Comparison of ENCODE assay signal across 12 cellular contexts in the genomic region with DNA sequence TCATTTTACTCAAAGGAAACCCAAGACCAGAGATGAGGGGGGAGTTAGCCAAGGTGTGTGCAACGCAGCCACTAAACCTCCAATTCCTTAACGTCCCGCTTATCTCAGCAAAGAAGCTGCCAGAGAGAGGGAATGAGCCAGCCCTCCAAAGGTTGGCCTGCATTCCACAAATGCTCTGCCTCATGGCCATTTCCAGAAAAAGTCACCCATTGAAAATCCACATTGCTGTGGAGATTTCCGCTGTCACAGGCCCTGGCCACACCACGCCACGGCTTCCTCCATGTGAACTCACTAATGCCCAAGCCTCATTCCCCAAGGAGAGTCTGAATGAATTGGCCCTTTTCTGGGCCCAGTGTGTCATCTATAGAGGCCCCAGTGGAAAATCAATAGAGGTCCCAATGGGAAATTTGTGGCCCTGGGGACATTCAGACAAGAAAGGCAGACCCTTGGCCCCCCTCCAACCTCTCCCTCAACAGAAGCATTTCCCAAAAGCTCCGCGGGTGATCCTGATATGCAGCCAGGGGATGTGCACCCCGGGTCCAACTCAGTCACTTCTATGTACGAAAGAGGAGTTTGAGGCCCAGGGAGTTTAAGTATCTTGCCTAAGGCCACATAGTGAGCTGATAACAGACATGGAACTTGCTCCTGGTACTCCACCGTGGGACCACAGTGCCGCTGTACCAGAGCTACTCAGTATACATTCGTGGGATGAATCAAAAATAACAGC. TPM values are rescaled to one million over a fixed set of nuclear protein-coding genes. Genes with fewer than 3 reads are reported as not detected.
DNase-seq lines count a peak whose midpoint lies in the region; ATAC-seq, FAIRE-seq and TF ChIP-seq lines count a peak whose summit lies in the region.
"Had no signal": no experiment of that assay in that cellular context is flagged by ENCODE, and none has a peak within 500 bp of the region (broad histone marks: within the 10 kb centered on the region; RNA-seq: fewer than 3 reads in every experiment).

No MANE protein-coding gene starts in this region.

- no peak for TF ChIP-seq RAD21 in H1 (IDR thresholded peaks at IDR 0.05 in 1 of 2, conservative IDR thresholded peaks at IDR 0.05 in 1 of 2; ENCODE audit: low read depth in 2 of 2, low read length in 2 of 2)

- peak overlapping the region; percentile 70 to 74 for H3K4me2 ChIP-seq in H1 (ENCODE audit: insufficient read depth in 1 of 2, low read depth in 2 of 2, low read length in 2 of 2)

- H4K8ac ChIP-seq in H1 (ENCODE audit: extremely low read depth, insufficient read depth, low read length): no peak overlapping the region

- intact Hi-C loops in heart left ventricle (cut with DNase I): loop anchor here in 2 of 10 donors (5.0 kb wide), 2 partner anchors 35 to 65 kb away; no protein-coding TSS in a partner anchor
- intact Hi-C loops in Right ventricle myocardium superior (cut with DNase I): no loop called here

- H2BK20ac ChIP-seq in H1 (ENCODE audit: low read length): peak overlapping the region; percentile 91

- H2AFZ ChIP-seq in H1 (ENCODE audit: low read length): no peak overlapping the region

- peaks cover 61% of the 10 kb centered on the region for H3K4me1 Mint-ChIP-seq in mesothelial cell of epicardium

- no peak overlapping the region for H3K4ac ChIP-seq in H1 (replicated peaks; ENCODE audit: insufficient read length, low read depth, low read length)

- peak overlapping the region; percentile 100 for H3K27ac Mint-ChIP-seq in mesothelial cell of epicardium
- H3K27ac Mint-ChIP-seq: T-helper 17 cell had no signal

- no peak overlapping the region for H3K14ac ChIP-seq in H1 (ENCODE audit: insufficient read length)

- H3K4me3 Mint-ChIP-seq in mesothelial cell of epicardium: peak overlapping the region; percentile 56
- H3K4me3 Mint-ChIP-seq: T-helper 17 cell had no signal

- H3K9me3 ChIP-seq in heart left ventricle (no peaks in the 10 kb centered on the region), H1 (ENCODE audit: insufficient read depth in 2 of 2, low read depth in 1 of 2, low read length in 1 of 2) (no peaks in the 10 kb centered on the region)

- H3K27ac ChIP-seq in heart left ventricle (peak overlapping the region; percentile 85 to 99 (median 93)), H1 (ENCODE audit: low read depth, low read length) (peak overlapping the region; percentile 52; the same call in 1 of the 2 replicates)

- WGBS in heart left ventricle, 4 donors: 25 to 34% (median 30%) methylated on average over 12 to 13 of the region's 13 CpGs
- 83% methylated on average over 13 of the region's 13 CpGs; no CpG with 5 or more reads in 1 of the 2 experiments for WGBS in H1 (ENCODE audit: extremely low coverage in 1 of 2, insufficient coverage in 1 of 2, insufficient read length in 1 of 2, insufficient replicate concordance in 2 of 2, low coverage in 1 of 2, low lambda C conversion rate in 2 of 2, missing lambda C conversion rate in 1 of 2), 2 experiments

- peak overlapping the region; percentile 84 for H2BK15ac ChIP-seq in H1 (ENCODE audit: low read length)

- H3K27me3 ChIP-seq in heart left ventricle: no peaks in the 10 kb centered on the region
- H3K27me3 ChIP-seq in H1 (replicated peaks in 1 of 4; ENCODE audit: control insufficient read depth in 3 of 4, extremely low read depth in 1 of 4, insufficient read depth in 3 of 4, low read length in 3 of 4): no peaks in the 10 kb centered on the region

- peaks cover 5 to 57% (median 29%) of the 10 kb centered on the region in 9 donors for H3K36me3 ChIP-seq in heart left ventricle
- peaks cover 7 to 27% (median 19%) of the 10 kb centered on the region in 4 experiments for H3K36me3 ChIP-seq in H1 (ENCODE audit: control insufficient read depth in 2 of 4, insufficient read depth in 4 of 4, low read length in 3 of 4)

- POLR2A ChIA-PET in H1 (lab: Charles Lee; ENCODE audit: partially characterized antibody): interaction anchor here (0.8 to 6.1 kb wide), 16 partner anchors 9 to 74 kb away, joined by 3 to 52 read pairs (median 5); a partner anchor contains a TSS

- DNase-seq in heart left ventricle (peak in 2 of 5 donors; percentile 17 to 53), Right ventricle myocardium superior (no peak), H1 (ENCODE audit: low read depth in 1 of 2, low spot score in 2 of 2) (no peak), mesothelial cell of epicardium (ENCODE audit: low spot score in 2 of 2, unreplicated experiment in 2 of 2) (no peak), urothelium cell line (ENCODE audit: low spot score) (peak; percentile 53), SIG-M5 (lab: John Stamatoyannopoulos, UW) (no peak)
- DNase-seq in stimulated activated CD4-positive, alpha-beta T cell treated with anti-CD3 and anti-CD28 coated beads, Interleukin-12 subunit alpha, Interleukin-12 subunit beta, amount 100 ng/mL, for 4 hours: no peak
- no peak for DNase-seq in activated naive CD4-positive, alpha-beta T cell (lab: John Stamatoyannopoulos, UW)
- DNase-seq: activated naive CD4-positive, alpha-beta T cell treated with Interleukin-2 at 50 U/mL for 16 hours; NCI-H1436 treated with DMSO at 0.1 percent for 48 hours; T-helper 17 cell had no signal

- peak overlapping the region in 5 of 12 donors; percentile 39 to 52 (median 40) for H3K4me3 ChIP-seq in heart left ventricle
- peak overlapping the region in 2 of 4 experiments; percentile 21 to 49; a peak in 2 of 8 replicates for H3K4me3 ChIP-seq in H1 (ENCODE audit: extremely low read depth in 1 of 4, insufficient read depth in 2 of 4, low read depth in 3 of 4, low read length in 4 of 4)

- H3K23me2 ChIP-seq in H1 (ENCODE audit: low read depth, low read length): peaks cover 9% of the 10 kb centered on the region; the same call in 1 of the 2 replicates

- peaks cover 8 to 31% of the 10 kb centered on the region in 2 experiments for H4K20me1 ChIP-seq in H1 (replicated peaks in 1 of 2; ENCODE audit: control insufficient read depth in 1 of 2, insufficient read depth in 2 of 2, low read length in 2 of 2)

- peaks cover 22% of the 10 kb centered on the region; the same call in 1 of the 2 replicates for H3K79me1 ChIP-seq in H1 (ENCODE audit: low read depth, low read length)

- no peaks in the 10 kb centered on the region for H3K27me3 Mint-ChIP-seq in mesothelial cell of epicardium (ENCODE audit: low read depth)
- H3K27me3 Mint-ChIP-seq: T-helper 17 cell had no signal

- peak overlapping the region; percentile 95 for H3K18ac ChIP-seq in H1 (ENCODE audit: extremely low read depth, low read length)

- H4K5ac ChIP-seq in H1 (ENCODE audit: insufficient read length, low read depth, low read length): no peak overlapping the region

- H3K9me3 Mint-ChIP-seq in mesothelial cell of epicardium: no peaks in the 10 kb centered on the region

- no peak overlapping the region for H3K56ac ChIP-seq in H1 (replicated peaks; ENCODE audit: insufficient read length, low read depth, low read length)

- no peak for TF ChIP-seq CTCF in heart left ventricle (IDR thresholded peaks at IDR 0.05)
- TF ChIP-seq CTCF in H1 (IDR thresholded peaks at IDR 0.05; ENCODE audit: control extremely low read depth in 1 of 3, insufficient read depth in 1 of 3, low read depth in 1 of 3, low read length in 3 of 3): no peak
- no peak for TF ChIP-seq CTCF in mesothelial cell of epicardium (IDR thresholded peaks at IDR 0.05; ENCODE audit: unreplicated experiment)

- peaks cover 21% of the 10 kb centered on the region for H3K36me3 Mint-ChIP-seq in mesothelial cell of epicardium

- peaks cover 24 to 89% (median 77%) of the 10 kb centered on the region in 12 donors for H3K4me1 ChIP-seq in heart left ventricle
- H3K4me1 ChIP-seq in H1 (replicated peaks in 1 of 4; ENCODE audit: control insufficient read depth in 3 of 4, insufficient read depth in 4 of 4, low read length in 3 of 4): peaks cover 18 to 50% (median 36%) of the 10 kb centered on the region in 4 experiments

- peak overlapping the region; percentile 85 for H2AK5ac ChIP-seq in H1 (ENCODE audit: low read depth, low read length)

- no peak overlapping the region for H3K23ac ChIP-seq in H1 (ENCODE audit: insufficient read length)

- peak overlapping the region; percentile 7 for H4K91ac ChIP-seq in H1 (replicated peaks; ENCODE audit: insufficient read length, low read length)

- H3K9ac ChIP-seq in H1 (replicated peaks in 1 of 4; ENCODE audit: extremely low read depth in 1 of 4, low read depth in 3 of 4, low read length in 3 of 4): peak overlapping the region in 2 of 4 experiments; percentile 35 to 37; a peak in 3 of 7 replicates

- FAIRE-seq in H1 (lab: Jason Lieb, UNC) (no peak), urothelium cell line (lab: Jason Lieb, UNC) (no peak)
- FAIRE-seq: A204.1 had no signal

- ATAC-seq in heart left ventricle (no peak), Right ventricle myocardium superior (ENCODE audit: poor library complexity) (no peak)
- ATAC-seq: T-helper 17 cell had no signal

- TF ChIP-seq POLR2A in heart left ventricle (IDR thresholded peaks at IDR 0.05): no peak
- no peak for TF ChIP-seq POLR2A in H1 (IDR thresholded peaks at IDR 0.05; ENCODE audit: control extremely low read depth in 1 of 2, low read depth in 2 of 2, low read length in 2 of 2)

- CTCF ChIA-PET in H1 (lab: Charles Lee; ENCODE audit: partially characterized antibody): interaction anchor here (0.6 to 14.5 kb wide), 11 partner anchors 23 to 344 kb away, joined by 3 to 202 read pairs (median 5); no protein-coding TSS in a partner anchor

- H2BK5ac ChIP-seq in H1 (ENCODE audit: low read depth, low read length): peak overlapping the region; percentile 86

- H3K79me2 ChIP-seq in H1 (ENCODE audit: control insufficient read depth in 1 of 2, insufficient read depth in 2 of 2, low read length in 2 of 2): peaks cover 4 to 80% of the 10 kb centered on the region in 2 experiments; a peak in 3 of 4 replicates

- TF ChIP-seq EP300 in H1 (IDR thresholded peaks at IDR 0.05; ENCODE audit: borderline replicate concordance in 1 of 2, low read depth in 2 of 2, low read length in 2 of 2): no peak

- peak overlapping the region; percentile 36 for H2BK120ac ChIP-seq in H1 (replicated peaks; ENCODE audit: low read depth, low read length)

- peak overlapping the region; percentile 82 for H2BK12ac ChIP-seq in H1 (ENCODE audit: low read depth, low read length)

TF ChIP-seq in H1, 55 proteins besides CTCF, POLR2A, EP300 and RAD21 (continues in another document):
- no peak for TF ChIP-seq TEAD4 (IDR thresholded peaks at IDR 0.05; ENCODE audit: low read depth, low read length)

RNA-seq across cellular contexts. Expression of a gene that starts 8.8 kb away (rescaled TPM):
- total RNA-seq in heart left ventricle (10 to 100 TPM in 8 of 9 donors, 1 to 10 TPM in 1; 7.6 to 34.7 (median 14.8) TPM), Right ventricle myocardium superior (7.3 TPM), mesothelial cell of epicardium (71.8 to 76.3 TPM (median 75.0 TPM) in 3 replicates)
- polyA plus RNA-seq in heart left ventricle (10 to 100 TPM in 1 of 2 donors, 1 to 10 TPM in 1; 5.6 to 14.0 TPM), H1 (2011; rRNA removed) (26.8 and 42.2 TPM in 2 replicates)
- total RNA-seq in H1 (2021; fragmentation: NEBNext Ultra II Directional; extraction: Animal tissue kit (Norgen Biotek cat#: 25700)): 28.4 and 33.6 TPM in 2 replicates
- 24.2 TPM for polyA plus RNA-seq in H1 (2011; cell fraction: cytosol; rRNA removed)
- polyA plus RNA-seq in H1 (2011; cell fraction: nucleus; rRNA removed): 69.5 TPM
- 23.3 to 29.4 TPM (median 24.9 TPM) in 4 replicates for polyA plus RNA-seq in H1 (2012, experiment 1 of 2)
- 28.9 TPM for polyA plus RNA-seq in H1 (2012, experiment 2 of 2)
- polyA plus RNA-seq in H1 (2013, experiment 1 of 2): 33.8 TPM
- polyA plus RNA-seq in H1 (2013, experiment 2 of 2): 33.1 TPM
- 44.2 and 53.8 TPM in 2 replicates for polyA minus RNA-seq in H1 (2011; rRNA and poly(A)+ RNA removed)
- 30.1 TPM for polyA minus RNA-seq in H1 (2011; cell fraction: cytosol; rRNA and poly(A)+ RNA removed)
- polyA minus RNA-seq in H1 (2011; cell fraction: nucleus; rRNA and poly(A)+ RNA removed): 34.1 TPM
- total RNA-seq: T-helper 17 cell had no signal
